Comparison of ENCODE assay signal across 11 cellular contexts in genomic region chr9:109331353-109331752, GRCh38. TPM values are rescaled to one million over a fixed set of nuclear protein-coding genes. Genes with fewer than 3 reads are reported as not detected.
DNase-seq lines count a peak whose midpoint lies in the region; ATAC-seq and TF ChIP-seq lines count a peak whose summit lies in the region.
"Had no signal": no experiment of that assay in that cellular context is flagged by ENCODE, and none has a peak within 500 bp of the region (broad histone marks: within the 10 kb centered on the region; RNA-seq: fewer than 3 reads in every experiment).

No MANE protein-coding gene starts in this region.

- no peak for TF ChIP-seq CTCF in esophagus squamous epithelium (IDR thresholded peaks at IDR 0.05)
- no peak for TF ChIP-seq CTCF in lower lobe of right lung (IDR thresholded peaks at IDR 0.05)
- TF ChIP-seq CTCF in vagina (IDR thresholded peaks at IDR 0.05), result no peak

- WGBS in esophagus squamous epithelium, 2 donors, result 6 to 39% methylated on average over 3 to 4 of the region's 5 CpGs

- DNase-seq in NCI-H1417 (lab: John Stamatoyannopoulos, UW) (peak in 2 of 3 experiments; percentile 62 to 70), NCI-H1417 treated with DMSO at 0.1 percent for 48 hours (lab: John Stamatoyannopoulos, UW) (no peak), esophagus squamous epithelium (lab: John Stamatoyannopoulos, UW) (no peak), lower lobe of right lung (peak; percentile 91), vagina (ENCODE audit: extremely low spot score in 2 of 2) (no peak), NCI-H2081 treated with DMSO at 0.1 percent for 48 hours (lab: John Stamatoyannopoulos, UW) (no peak), GOT3 (lab: John Stamatoyannopoulos, UW) (no peak)
- DNase-seq in stimulated activated CD4-positive, alpha-beta T cell treated with anti-CD3 and anti-CD28 coated beads, Interleukin-4, amount 100 ng/mL, for 4 hours, result no peak
- DNase-seq: ACHN; activated CD4-positive, alpha-beta memory T cell treated with anti-CD3 and anti-CD28 coated beads, Interleukin-2, amount 10 ng/mL, durations not matched to agents 7 days and 5 days had no signal

- ATAC-seq in lower lobe of right lung, result peak; percentile 92

- no peaks in the 10 kb centered on the region for H3K9me3 ChIP-seq in esophagus squamous epithelium
- H3K9me3 ChIP-seq in lower lobe of right lung, result no peaks in the 10 kb centered on the region
- no peaks in the 10 kb centered on the region for H3K9me3 ChIP-seq in vagina
- H3K9me3 ChIP-seq: ascending aorta had no signal

- H3K27me3 ChIP-seq in esophagus squamous epithelium (peaks cover 0 to 16% (median 0%) of the 10 kb centered on the region in 4 donors), lower lobe of right lung (ENCODE audit: low read depth) (no peaks in the 10 kb centered on the region), vagina (no peaks in the 10 kb centered on the region)
- H3K27me3 ChIP-seq: ascending aorta had no signal

- TF ChIP-seq POLR2A in esophagus squamous epithelium (IDR thresholded peaks at IDR 0.05) (no peak), vagina (IDR thresholded peaks at IDR 0.05) (no peak)

- H3K27ac ChIP-seq in esophagus squamous epithelium, result peak overlapping the region; percentile 25 to 89 (median 66)
- peak overlapping the region; percentile 41 for H3K27ac ChIP-seq in lower lobe of right lung
- H3K27ac ChIP-seq in vagina, result peak overlapping the region; percentile 68

- H3K4me1 ChIP-seq in esophagus squamous epithelium, result peaks cover 11 to 35% (median 13%) of the 10 kb centered on the region in 3 donors
- peaks cover 30% of the 10 kb centered on the region for H3K4me1 ChIP-seq in lower lobe of right lung
- peaks cover 29% of the 10 kb centered on the region for H3K4me1 ChIP-seq in vagina

- intact Hi-C loops in esophagus squamous epithelium (cut with DNase I) (no loop called here), lower lobe of right lung (cut with DNase I) (no loop called here), vagina (cut with DNase I) (no loop called here)

- H3K36me3 ChIP-seq in esophagus squamous epithelium (no peaks in the 10 kb centered on the region), lower lobe of right lung (no peaks in the 10 kb centered on the region), vagina (no peaks in the 10 kb centered on the region)
- H3K36me3 ChIP-seq: ascending aorta had no signal

- H3K4me3 ChIP-seq in esophagus squamous epithelium (no peak overlapping the region), lower lobe of right lung (no peak overlapping the region), vagina (no peak overlapping the region)
- H3K4me3 ChIP-seq: ascending aorta had no signal

RNA-seq across cellular contexts. Expression of gene EPB41L4B, which starts 10.5 kb away (rescaled TPM):
- total RNA-seq in esophagus squamous epithelium (1 to 10 TPM in 3 of 4 donors, under 1 TPM in 1; 0.45 to 3.8 (median 1.8) TPM), lower lobe of right lung (12.1 TPM), vagina (4.7 TPM)
- total RNA-seq: ascending aorta had no signal

Comparison
In these comparisons a context has a peak if more than half of its experiments do, and no peak if none do; other contexts are left out.
1. DNase-seq: peak in NCI-H1417 (2 of 3) and lower lobe of right lung (single experiment); none in NCI-H1417 treated with DMSO at 0.1 percent for 48 hours (single experiment), esophagus squamous epithelium (single experiment), vagina (0 of 2), stimulated activated CD4-positive, alpha-beta T cell treated with anti-CD3 and anti-CD28 coated beads, Interleukin-4, amount 100 ng/mL, for 4 hours (0 of 2), NCI-H2081 treated with DMSO at 0.1 percent for 48 hours (single experiment) and GOT3 (single experiment).
2. Peak in every context shown above with its lines, with median percentiles within 50 percentile points of each other: H3K27ac ChIP-seq.